28 cellular contexts compared by ENCODE assay signal in the genomic region with DNA sequence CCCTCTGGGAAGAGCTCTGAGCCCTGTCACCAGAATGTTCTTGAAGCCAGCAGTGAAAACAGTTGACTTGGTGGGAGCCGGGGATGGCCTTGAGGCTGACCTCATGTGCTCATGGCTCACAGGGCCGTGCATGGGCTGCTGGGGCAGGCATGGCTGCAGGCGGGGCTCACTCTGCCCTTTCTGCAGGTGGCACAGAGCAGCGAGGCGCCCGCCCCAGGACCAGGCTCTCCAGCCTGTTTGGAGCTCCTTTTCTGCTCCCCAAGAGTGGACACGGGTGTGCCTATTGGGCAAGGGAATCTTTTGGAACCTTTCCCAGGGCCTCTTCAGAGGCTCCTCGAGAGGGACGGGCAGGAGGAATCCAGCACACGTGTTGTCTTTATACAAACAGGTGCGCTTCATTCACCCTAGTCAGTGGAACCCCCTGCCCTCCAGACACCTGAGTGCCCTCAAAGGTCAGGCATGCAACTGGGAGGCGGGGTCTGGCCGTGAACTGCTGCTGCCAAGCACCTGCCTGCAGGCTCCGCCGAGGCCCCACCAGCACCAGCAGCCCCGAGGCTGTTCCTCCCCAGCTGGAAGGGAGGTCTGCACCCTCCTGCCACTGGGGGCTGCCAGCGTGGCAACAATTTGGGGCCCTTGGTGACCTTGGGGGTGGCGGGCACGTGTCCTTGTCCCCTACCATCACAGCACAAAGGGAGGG. TPM values are rescaled to one million over a fixed set of nuclear protein-coding genes. Genes with fewer than 3 reads are reported as not detected.
DNase-seq lines count a peak whose midpoint lies in the region; ATAC-seq and TF ChIP-seq lines count a peak whose summit lies in the region.
"Had no signal": no experiment of that assay in that cellular context is flagged by ENCODE, and none has a peak within 500 bp of the region (broad histone marks: within the 10 kb centered on the region; RNA-seq: fewer than 3 reads in every experiment).

No MANE protein-coding gene starts in this region.

- DNase-seq in Right ventricle myocardium superior (peak; percentile 26), right atrium auricular region (ENCODE audit: low spot score) (no peak), RWPE2 (ENCODE audit: low spot score) (peak; percentile 51), lower lobe of right lung (peak; percentile 42), aorta (peak; percentile 26 to 69), stomach (no peak)
- DNase-seq: activated B cell treated with CpG ODN at 0.5 μM for 24 hours; activated T-cell treated with anti-CD3 and anti-CD28 coated beads, Interleukin-2, amount 50 U/mL, for 24 hours; BE2C; body of pancreas; dermis blood vessel endothelial cell; DMS153; foreskin fibroblast; H7; head of caudate nucleus; islet precursor cell; Kasumi-1; NCI-H1436 treated with DMSO at 0.1 percent for 48 hours; NCI-H510A; SK-N-SH; stimulated activated CD4-positive, alpha-beta T cell treated with anti-CD3 and anti-CD28 coated beads, Interleukin-1b, Interleukin-23, amount 100 ng/mL, for 48 hours; stimulated activated naive CD8-positive, alpha-beta T cell treated with anti-CD3 and anti-CD28 coated beads, Interleukin-15, amount 100 ng/mL, for 72 hours; tibial artery had no signal

- WGBS in aorta, 2 donors, result 88 to 89% methylated on average over 18 to 19 of the region's 19 CpGs
- WGBS in stomach, 5 donors, result 55 to 74% (median 60%) methylated on average over 5 to 19 of the region's 19 CpGs

- no peak for TF ChIP-seq EP300 in stomach (IDR thresholded peaks at IDR 0.05)

- H3K27ac ChIP-seq in right atrium auricular region (no peak overlapping the region), RWPE2 (ENCODE audit: poor library complexity, severe bottlenecking) (no peak overlapping the region), lower lobe of right lung (no peak overlapping the region), aorta (ENCODE audit: low read depth in 1 of 2, low read length in 2 of 2) (no peak overlapping the region), stomach (no peak overlapping the region)
- H3K27ac ChIP-seq: body of pancreas, esophagus muscularis mucosa, RWPE1, tibial artery had no signal

- H3K4me1 ChIP-seq in right atrium auricular region (no peaks in the 10 kb centered on the region), RWPE2 (ENCODE audit: insufficient read depth, poor library complexity, severe bottlenecking) (no peaks in the 10 kb centered on the region), lower lobe of right lung (no peaks in the 10 kb centered on the region), aorta (ENCODE audit: control insufficient read depth in 1 of 2, insufficient read depth in 2 of 2, low read length in 2 of 2) (no peaks in the 10 kb centered on the region), stomach (no peaks in the 10 kb centered on the region)
- H3K4me1 ChIP-seq: BE2C, esophagus muscularis mucosa had no signal

- H3K9me3 ChIP-seq in right atrium auricular region (no peaks in the 10 kb centered on the region), RWPE2 (ENCODE audit: severe bottlenecking) (no peaks in the 10 kb centered on the region), lower lobe of right lung (no peaks in the 10 kb centered on the region), aorta (ENCODE audit: control insufficient read depth, low read length) (no peaks in the 10 kb centered on the region), stomach (no peaks in the 10 kb centered on the region)
- H3K9me3 ChIP-seq: BE2C, body of pancreas, esophagus muscularis mucosa, SK-N-SH, tibial artery had no signal

- ATAC-seq in Right ventricle myocardium superior (ENCODE audit: poor library complexity) (no peak), RWPE2 (ENCODE audit: low read depth) (no peak), lower lobe of right lung (no peak), aorta (ENCODE audit: low FRiP score) (no peak), HG03139 (IDR thresholded peaks at IDR 0.05; ENCODE audit: unreplicated experiment) (no peak)
- ATAC-seq: body of pancreas; stimulated activated naive CD8-positive, alpha-beta T cell treated with anti-CD3 and anti-CD28 coated beads, Interleukin-15, amount 100 ng/mL, for 72 hours had no signal

- no peak for TF ChIP-seq POLR2A in stomach (IDR thresholded peaks at IDR 0.05)

- intact Hi-C loops in Right ventricle myocardium superior (cut with DNase I), result no loop called here
- intact Hi-C loops in lower lobe of right lung (cut with DNase I), result no loop called here
- intact Hi-C loops in aorta (cut with DNase I), result no loop called here
- intact Hi-C loops in stomach (cut with DNase I; ENCODE audit: low total_unique reads), result no loop called here

- H3K36me3 ChIP-seq in right atrium auricular region (no peaks in the 10 kb centered on the region), RWPE2 (ENCODE audit: low read depth) (no peaks in the 10 kb centered on the region), lower lobe of right lung (no peaks in the 10 kb centered on the region), aorta (ENCODE audit: control insufficient read depth in 1 of 2, insufficient read depth in 2 of 2, low read length in 1 of 2) (no peaks in the 10 kb centered on the region), stomach (no peaks in the 10 kb centered on the region)
- H3K36me3 ChIP-seq: BE2C, esophagus muscularis mucosa, tibial artery had no signal

- H3K27me3 ChIP-seq in right atrium auricular region, result no peaks in the 10 kb centered on the region
- H3K27me3 ChIP-seq in RWPE2 (ENCODE audit: insufficient read depth, poor library complexity, severe bottlenecking), result peaks cover 7% of the 10 kb centered on the region
- H3K27me3 ChIP-seq in lower lobe of right lung (ENCODE audit: low read depth), result peaks cover 59% of the 10 kb centered on the region
- H3K27me3 ChIP-seq in aorta (ENCODE audit: control insufficient read depth in 1 of 2, insufficient read depth in 2 of 2, low read length in 1 of 2), result no peaks in the 10 kb centered on the region
- H3K27me3 ChIP-seq in stomach, result peaks cover 14 to 100% (median 48%) of the 10 kb centered on the region in 3 donors

- TF ChIP-seq CTCF in right atrium auricular region (IDR thresholded peaks at IDR 0.05), result no peak
- TF ChIP-seq CTCF in RWPE2 (IDR thresholded peaks at IDR 0.05; ENCODE audit: poor library complexity, severe bottlenecking), result no peak
- TF ChIP-seq CTCF in lower lobe of right lung (IDR thresholded peaks at IDR 0.05), result no peak
- no peak for TF ChIP-seq CTCF in stomach (IDR thresholded peaks at IDR 0.05)

- H3K4me3 ChIP-seq in right atrium auricular region (no peak overlapping the region), RWPE2 (ENCODE audit: severe bottlenecking) (no peak overlapping the region), lower lobe of right lung (no peak overlapping the region), aorta (ENCODE audit: low read length in 2 of 2) (no peak overlapping the region), stomach (no peak overlapping the region)
- H3K4me3 ChIP-seq: body of pancreas, esophagus muscularis mucosa, lung, smooth muscle cell, tibial artery had no signal

RNA-seq across cellular contexts. Expression of a gene that starts 2.6 kb away (rescaled TPM):
- total RNA-seq in Right ventricle myocardium superior (0.56 TPM), right atrium auricular region (under 1 TPM; 0.08 to 0.11 TPM), lower lobe of right lung (2.6 TPM), aorta (1 to 10 TPM in 1 of 2 donors, under 1 TPM in 1; 0.55 to 1.3 TPM), stomach (1 to 10 TPM in 1 of 5 donors, under 1 TPM in 3, not detected in 1; 0.29 to 1.3 (median 0.48) TPM)
- polyA plus RNA-seq in aorta (under 1 TPM in 1 of 2 donors, not detected in 1; 0.95 TPM), stomach (under 1 TPM in 2 of 3 donors, not detected in 1; 0.06 to 0.10 TPM)

Comparison
In these comparisons a context has a peak if more than half of its experiments do, and no peak if none do; other contexts are left out.
1. DNase-seq: peak in Right ventricle myocardium superior (single experiment), RWPE2 (single experiment), lower lobe of right lung (single experiment) and aorta (2 of 2); none in right atrium auricular region (single experiment) and stomach (single experiment).